ENCODE assay signal across 19 cellular contexts in the genomic region with DNA sequence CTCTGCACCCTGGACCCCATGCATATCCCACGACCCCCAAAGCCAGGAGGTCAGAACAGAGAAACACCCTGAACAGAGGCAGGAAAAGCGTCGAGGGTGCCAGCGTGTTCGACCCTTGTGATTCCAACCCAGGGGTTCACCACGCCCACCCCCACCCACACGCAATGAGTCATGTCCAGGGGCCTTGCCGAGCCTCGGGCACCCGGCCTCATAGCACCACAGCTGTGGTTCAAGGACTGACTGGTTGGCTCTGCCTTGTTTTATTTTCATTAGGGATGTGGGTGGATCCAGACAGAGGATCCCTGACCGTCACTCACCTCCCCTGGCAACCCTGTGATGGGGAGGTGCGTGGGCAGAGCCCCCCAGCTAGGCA. TPM values are rescaled to one million over a fixed set of nuclear protein-coding genes. Genes with fewer than 3 reads are reported as not detected.
DNase-seq lines count a peak whose midpoint lies in the region; ATAC-seq, FAIRE-seq and TF ChIP-seq lines count a peak whose summit lies in the region.
"Had no signal": no experiment of that assay in that cellular context is flagged by ENCODE, and none has a peak within 500 bp of the region (broad histone marks: within the 10 kb centered on the region; RNA-seq: fewer than 3 reads in every experiment).

No MANE protein-coding gene starts in this region.

- WGBS in mammary epithelial cell (ENCODE audit: low coverage, missing lambda C conversion rate) = no CpG with 5 or more reads among the region's 12 CpGs
- WGBS in neuronal stem cell (ENCODE audit: extremely low coverage in 2 of 2, insufficient read length in 2 of 2, insufficient replicate concordance in 1 of 2), 2 donors = no CpG with 5 or more reads among the region's 12 CpGs

- H2AK5ac ChIP-seq in neuronal stem cell (ENCODE audit: low read depth, low read length) = peak overlapping the region; percentile 81

- no peak overlapping the region for H2BK120ac ChIP-seq in neuronal stem cell (ENCODE audit: low read depth, low read length)

- peak overlapping the region; percentile 48 for H3K18ac ChIP-seq in neuronal stem cell (ENCODE audit: low read length)

- no peak for TF ChIP-seq CTCF in mammary epithelial cell (conservative IDR thresholded peaks at IDR 0.05 in 1 of 2, IDR thresholded peaks at IDR 0.05 in 1 of 2; ENCODE audit: extremely low read depth in 1 of 2, insufficient read depth in 1 of 2, low read depth in 1 of 2, low read length in 2 of 2)

- CTCF ChIA-PET in mammary epithelial cell (lab: Charles Lee; ENCODE audit: low non-redundant PET) = no interaction called here

- intact Hi-C loops in activated CD4-positive, alpha-beta T cell treated with anti-CD3 and anti-CD28 coated beads, Interleukin-2, amount 10 ng/mL, durations not matched to agents 24 days and 14 days (cut with micrococcal nuclease) = no loop called here
- intact Hi-C loops in mammary epithelial cell (cut with micrococcal nuclease) = no loop called here

- H3K27me3 ChIP-seq in mammary epithelial cell (ENCODE audit: insufficient read depth, low read length) (no peaks in the 10 kb centered on the region), neuronal stem cell (ENCODE audit: control insufficient read depth in 3 of 3, insufficient read depth in 3 of 3, low read depth in 1 of 3, low read length in 3 of 3) (peaks cover 0 to 65% (median 0%) of the 10 kb centered on the region in 3 experiments), Karpas-422 (ENCODE audit: low read length) (no peaks in the 10 kb centered on the region)
- H3K27me3 ChIP-seq: Peyer's patch, upper lobe of left lung had no signal

- no peak overlapping the region for H3K27ac Mint-ChIP-seq in activated CD4-positive, alpha-beta T cell treated with anti-CD3 and anti-CD28 coated beads, Interleukin-2, amount 10 ng/mL, durations not matched to agents 24 days and 14 days
- H3K27ac Mint-ChIP-seq: naive thymus-derived CD4-positive, alpha-beta T cell had no signal

- DNase-seq in activated CD4-positive, alpha-beta T cell treated with anti-CD3 and anti-CD28 coated beads, Interleukin-2, amount 50 U/mL, for 4 hours = peak; percentile 25 to 27
- DNase-seq in activated CD4-positive, alpha-beta T cell treated with anti-CD3 and anti-CD28 coated beads, Interleukin-2, amount 10 ng/mL, durations not matched to agents 24 days and 14 days = no peak
- DNase-seq in HTR-8/SVneo (ENCODE audit: insufficient read length, low spot score) (peak; percentile 43), mammary epithelial cell (peak; percentile 44), neuronal stem cell (ENCODE audit: low spot score) (no peak), Karpas-422 (no peak), COLO668 (lab: John Stamatoyannopoulos, UW; ENCODE audit: unreplicated experiment) (no peak)
- DNase-seq: DND-41; naive thymus-derived CD4-positive, alpha-beta T cell; NCI-H1092; NCI-H524; Peyer's patch; sigmoid colon had no signal

- H3K4me2 ChIP-seq in mammary epithelial cell (ENCODE audit: insufficient read depth, low read depth, low read length) (no peak overlapping the region), neuronal stem cell (ENCODE audit: insufficient read depth, low read length, poor library complexity, severe bottlenecking) (no peak overlapping the region), Karpas-422 (ENCODE audit: low read depth, low read length, poor library complexity, severe bottlenecking) (no peak overlapping the region)
- H3K4me2 ChIP-seq: A549 had no signal

- H3K79me1 ChIP-seq in neuronal stem cell (ENCODE audit: low read depth, low read length) = peaks cover 2% of the 10 kb centered on the region

- H3K9me3 Mint-ChIP-seq in activated CD4-positive, alpha-beta T cell treated with anti-CD3 and anti-CD28 coated beads, Interleukin-2, amount 10 ng/mL, durations not matched to agents 24 days and 14 days = no peaks in the 10 kb centered on the region
- H3K9me3 Mint-ChIP-seq: central memory CD8-positive, alpha-beta T cell; naive thymus-derived CD4-positive, alpha-beta T cell had no signal

- no peak overlapping the region for H3K23ac ChIP-seq in neuronal stem cell (ENCODE audit: low read depth, low read length, poor library complexity)

- no peak overlapping the region for H2BK12ac ChIP-seq in neuronal stem cell (ENCODE audit: low read length)

- H3K79me2 ChIP-seq in mammary epithelial cell (ENCODE audit: insufficient read depth, low read length) (no peaks in the 10 kb centered on the region), Karpas-422 (ENCODE audit: low read length) (no peaks in the 10 kb centered on the region)

- no peak overlapping the region for H3K4ac ChIP-seq in neuronal stem cell (ENCODE audit: low read length)

- dilution Hi-C loops in mammary epithelial cell (cut with HindIII; ENCODE audit: low sequenced_read_pairs) = no loop called here

- peak overlapping the region; percentile 71 for H3K14ac ChIP-seq in neuronal stem cell (ENCODE audit: low read length)

- no peaks in the 10 kb centered on the region for H3K9me2 ChIP-seq in Karpas-422 (replicated peaks; ENCODE audit: insufficient read depth, low read length)

- H4K91ac ChIP-seq in neuronal stem cell (ENCODE audit: low read depth, low read length, poor library complexity) = no peak overlapping the region

- H3K4me1 Mint-ChIP-seq in activated CD4-positive, alpha-beta T cell treated with anti-CD3 and anti-CD28 coated beads, Interleukin-2, amount 10 ng/mL, durations not matched to agents 24 days and 14 days = no peaks in the 10 kb centered on the region
- H3K4me1 Mint-ChIP-seq: central memory CD8-positive, alpha-beta T cell; naive thymus-derived CD4-positive, alpha-beta T cell had no signal

- H3K4me1 ChIP-seq in mammary epithelial cell (ENCODE audit: insufficient read depth, low read length) = peaks cover 4% of the 10 kb centered on the region
- peaks cover 2 to 6% of the 10 kb centered on the region in 2 donors for H3K4me1 ChIP-seq in neuronal stem cell (ENCODE audit: control insufficient read depth in 2 of 2, insufficient read depth in 1 of 2, low read depth in 1 of 2, low read length in 2 of 2)
- peaks cover 5% of the 10 kb centered on the region for H3K4me1 ChIP-seq in Karpas-422 (ENCODE audit: low read length)
- H3K4me1 ChIP-seq: Peyer's patch, sigmoid colon, upper lobe of left lung had no signal

- H3K27me3 Mint-ChIP-seq in activated CD4-positive, alpha-beta T cell treated with anti-CD3 and anti-CD28 coated beads, Interleukin-2, amount 10 ng/mL, durations not matched to agents 24 days and 14 days = no peaks in the 10 kb centered on the region
- H3K27me3 Mint-ChIP-seq: naive thymus-derived CD4-positive, alpha-beta T cell had no signal

- H3K9ac ChIP-seq in mammary epithelial cell (ENCODE audit: insufficient read depth, low read length) (no peak overlapping the region), neuronal stem cell (ENCODE audit: low read depth, low read length, poor library complexity) (no peak overlapping the region), Karpas-422 (ENCODE audit: low read length) (no peak overlapping the region)

- no peak for FAIRE-seq in HTR-8/SVneo (lab: Jason Lieb, UNC)
- FAIRE-seq: A549, GM18507 had no signal

- H3K36me3 ChIP-seq in mammary epithelial cell (ENCODE audit: insufficient read depth, low read length) = no peaks in the 10 kb centered on the region
- no peaks in the 10 kb centered on the region for H3K36me3 ChIP-seq in neuronal stem cell (replicated peaks in 1 of 2; ENCODE audit: control insufficient read depth in 2 of 2, insufficient read depth in 2 of 2, low read length in 2 of 2)
- no peaks in the 10 kb centered on the region for H3K36me3 ChIP-seq in Karpas-422 (ENCODE audit: insufficient read depth, low read length)
- H3K36me3 ChIP-seq: Peyer's patch, sigmoid colon, upper lobe of left lung had no signal

- H3K27ac ChIP-seq in mammary epithelial cell (ENCODE audit: insufficient read depth, low read depth, low read length) (no peak overlapping the region), neuronal stem cell (replicated peaks; ENCODE audit: low read length) (no peak overlapping the region), Karpas-422 (ENCODE audit: low read length) (no peak overlapping the region)
- H3K27ac ChIP-seq: A549, Peyer's patch, sigmoid colon, upper lobe of left lung had no signal

- no peaks in the 10 kb centered on the region for H3K9me3 ChIP-seq in mammary epithelial cell (replicated peaks; ENCODE audit: insufficient read depth, low read length)
- H3K9me3 ChIP-seq in neuronal stem cell (replicated peaks in 1 of 2; ENCODE audit: control insufficient read depth in 2 of 2, insufficient read depth in 1 of 2, low read depth in 1 of 2, low read length in 2 of 2) = no peaks in the 10 kb centered on the region
- no peaks in the 10 kb centered on the region for H3K9me3 ChIP-seq in Karpas-422 (ENCODE audit: low read length)
- H3K9me3 ChIP-seq: A549, Peyer's patch, sigmoid colon, upper lobe of left lung had no signal

- H2AFZ ChIP-seq in mammary epithelial cell (ENCODE audit: low read depth, low read length) = no peak overlapping the region
- no peak overlapping the region for H2AFZ ChIP-seq in neuronal stem cell (ENCODE audit: low read length)
- no peak overlapping the region for H2AFZ ChIP-seq in Karpas-422 (ENCODE audit: low read length)

- H3K36me3 Mint-ChIP-seq in activated CD4-positive, alpha-beta T cell treated with anti-CD3 and anti-CD28 coated beads, Interleukin-2, amount 10 ng/mL, durations not matched to agents 24 days and 14 days (ENCODE audit: low read depth) = no peaks in the 10 kb centered on the region
- H3K36me3 Mint-ChIP-seq: naive thymus-derived CD4-positive, alpha-beta T cell had no signal

- ATAC-seq in GM19328 (IDR thresholded peaks at IDR 0.05; ENCODE audit: unreplicated experiment) = no peak
- ATAC-seq: esophagus mucosa; naive thymus-derived CD4-positive, alpha-beta T cell had no signal

- no peak overlapping the region for H3K4me3 Mint-ChIP-seq in activated CD4-positive, alpha-beta T cell treated with anti-CD3 and anti-CD28 coated beads, Interleukin-2, amount 10 ng/mL, durations not matched to agents 24 days and 14 days
- H3K4me3 Mint-ChIP-seq: central memory CD8-positive, alpha-beta T cell; naive thymus-derived CD4-positive, alpha-beta T cell had no signal

- no TSS peak for BruUV-seq in mammary epithelial cell (replicated peaks; lab: Mats Ljungman, UMichigan)

- H4K8ac ChIP-seq in neuronal stem cell (ENCODE audit: low read depth, low read length) = no peak overlapping the region

- in situ Hi-C loops in mammary epithelial cell (cut with MboI; ENCODE audit: low sequenced_read_pairs in 2 of 2) = loop anchor here in 1 of 2 donors (25.0 kb wide), 1 partner anchor 293 kb away; a partner anchor contains a TSS

- no peak overlapping the region for H3K4me3 ChIP-seq in mammary epithelial cell (replicated peaks in 1 of 3; ENCODE audit: insufficient read depth in 1 of 3, low read depth in 2 of 3, low read length in 3 of 3)
- no peak overlapping the region for H3K4me3 ChIP-seq in neuronal stem cell (ENCODE audit: low read length in 2 of 2)
- no peak overlapping the region for H3K4me3 ChIP-seq in Karpas-422 (ENCODE audit: low read length)
- H3K4me3 ChIP-seq: A549, Peyer's patch, sigmoid colon, upper lobe of left lung had no signal

- no peaks in the 10 kb centered on the region for H4K20me1 ChIP-seq in mammary epithelial cell (ENCODE audit: insufficient read depth, low read length)
- no peaks in the 10 kb centered on the region for H4K20me1 ChIP-seq in Karpas-422 (ENCODE audit: insufficient read depth, low read depth, low read length)

- H2BK5ac ChIP-seq in neuronal stem cell (ENCODE audit: low read length) = no peak overlapping the region

- no peak overlapping the region for H2BK15ac ChIP-seq in neuronal stem cell (ENCODE audit: low read length)

RNA-seq across cellular contexts. Expression of a gene that starts 9.5 kb away (rescaled TPM):
- total RNA-seq in activated CD4-positive, alpha-beta T cell treated with anti-CD3 and anti-CD28 coated beads, Interleukin-2, amount 10 ng/mL, durations not matched to agents 24 days and 14 days = 26.4 and 28.0 TPM in 2 replicates
- 10 to 100 TPM; 14.8 to 21.3 TPM for total RNA-seq in mammary epithelial cell
- 12.3 TPM for polyA plus RNA-seq in mammary epithelial cell
- 22.2 TPM for polyA minus RNA-seq in mammary epithelial cell
- 11.3 TPM for polyA plus RNA-seq in neuronal stem cell (2013, experiment 1 of 2)
- 11.5 TPM for polyA plus RNA-seq in neuronal stem cell (2013, experiment 2 of 2)
- 11.3 and 18.9 TPM in 2 replicates for total RNA-seq in Karpas-422 (2014; rRNA removed; shearing (Covaris generic); ENCODE audit: low replicate concordance)

RNA-seq across cellular contexts. Expression of a gene that starts 48.7 kb away (rescaled TPM):
- total RNA-seq in activated CD4-positive, alpha-beta T cell treated with anti-CD3 and anti-CD28 coated beads, Interleukin-2, amount 10 ng/mL, durations not matched to agents 24 days and 14 days = not detected in 2 replicates
- total RNA-seq in mammary epithelial cell = under 1 TPM in 1 of 2 donors, not detected in 1; 0.05 TPM
- polyA plus RNA-seq in mammary epithelial cell = not detected
- not detected for polyA minus RNA-seq in mammary epithelial cell
- polyA plus RNA-seq in neuronal stem cell (2013, experiment 1 of 2) = 0.08 TPM
- 0.08 TPM for polyA plus RNA-seq in neuronal stem cell (2013, experiment 2 of 2)
- 0.34 and 0.43 TPM in 2 replicates for total RNA-seq in Karpas-422 (2014; rRNA removed; shearing (Covaris generic); ENCODE audit: low replicate concordance)
- total RNA-seq: esophagus mucosa, sigmoid colon had no signal
- polyA plus RNA-seq: naive thymus-derived CD4-positive, alpha-beta T cell had no signal

RNA-seq across cellular contexts. Expression of a gene that starts 50.2 kb away (rescaled TPM):
- total RNA-seq in activated CD4-positive, alpha-beta T cell treated with anti-CD3 and anti-CD28 coated beads, Interleukin-2, amount 10 ng/mL, durations not matched to agents 24 days and 14 days = not detected in 2 replicates
- not detected for total RNA-seq in mammary epithelial cell
- not detected for polyA plus RNA-seq in mammary epithelial cell
- polyA minus RNA-seq in mammary epithelial cell = not detected
- not detected for polyA plus RNA-seq in neuronal stem cell (2013, experiment 1 of 2)
- not detected for polyA plus RNA-seq in neuronal stem cell (2013, experiment 2 of 2)
- total RNA-seq in Karpas-422 (2014; rRNA removed; shearing (Covaris generic); ENCODE audit: low replicate concordance) = not detected in 2 replicates
- total RNA-seq: Peyer's patch, sigmoid colon had no signal
- polyA plus RNA-seq: naive thymus-derived CD4-positive, alpha-beta T cell; sigmoid colon had no signal

Comparison
In these comparisons a context has a peak if more than half of its experiments do, and no peak if none do; other contexts are left out.
1. DNase-seq: peak in activated CD4-positive, alpha-beta T cell treated with anti-CD3 and anti-CD28 coated beads, Interleukin-2, amount 50 U/mL, for 4 hours (2 of 2), HTR-8/SVneo (single experiment) and mammary epithelial cell (single experiment); none in activated CD4-positive, alpha-beta T cell treated with anti-CD3 and anti-CD28 coated beads, Interleukin-2, amount 10 ng/mL, durations not matched to agents 24 days and 14 days (single experiment), neuronal stem cell (single experiment), Karpas-422 (single experiment) and COLO668 (single experiment).